In the genomic region with DNA sequence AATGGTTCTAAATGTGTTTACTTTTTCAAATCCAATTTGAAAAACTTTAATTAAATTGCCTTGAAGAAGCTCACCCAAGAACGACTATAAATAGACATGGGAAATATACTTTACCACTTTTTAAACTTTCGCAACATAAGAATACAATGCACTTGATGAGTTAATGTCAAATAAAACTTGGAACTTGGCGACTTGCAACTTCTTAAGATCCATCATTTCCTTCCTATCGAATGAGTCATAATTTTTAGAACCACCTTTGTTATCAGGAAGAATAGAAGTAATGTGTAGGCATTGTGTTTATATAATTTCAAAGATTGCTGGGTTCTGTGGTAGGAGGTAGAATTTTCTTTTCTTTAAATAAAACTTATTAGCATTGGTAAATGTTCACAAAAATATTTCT, we compare ENCODE assay signal across 15 cellular contexts.
DNase-seq lines count a peak whose midpoint lies in the region; ATAC-seq, FAIRE-seq and TF ChIP-seq lines count a peak whose summit lies in the region.
"Had no signal": no experiment of that assay in that cellular context is flagged by ENCODE, and none has a peak within 500 bp of the region (broad histone marks: within the 10 kb centered on the region; RNA-seq: fewer than 3 reads in every experiment).

No MANE protein-coding gene starts in this region.

- H3K36me3 ChIP-seq in A673 (ENCODE audit: insufficient read depth, low read length, poor library complexity, severe bottlenecking) (no peaks in the 10 kb centered on the region), endothelial cell of umbilical vein (ENCODE audit: control insufficient read depth in 2 of 2, extremely low read depth in 1 of 2, insufficient read depth in 2 of 2, low read length in 2 of 2) (no peaks in the 10 kb centered on the region)
- H3K36me3 ChIP-seq: BLaER1 treated with 17β-estradiol and CSF1 and Interleukin-3, amounts not matched to agents 10 nM and 100 nM had no signal

- H3K27ac Mint-ChIP-seq in type B pancreatic cell = no peak overlapping the region
- H3K27ac Mint-ChIP-seq: CD4-positive, CD25-positive, alpha-beta regulatory T cell had no signal

- BruUV-seq in A673 (replicated peaks; lab: Mats Ljungman, UMichigan) (no TSS peak), endothelial cell of umbilical vein (replicated peaks; lab: Mats Ljungman, UMichigan) (no TSS peak)

- no peaks in the 10 kb centered on the region for H3K79me2 ChIP-seq in endothelial cell of umbilical vein (ENCODE audit: control insufficient read depth, insufficient read depth, low read length)

- H3K9me3 Mint-ChIP-seq in type B pancreatic cell = no peaks in the 10 kb centered on the region

- dilution Hi-C loops in endothelial cell of umbilical vein (cut with MboI; ENCODE audit: extremely low pct_ligation_motif_present, low sequenced_read_pairs) = no loop called here

- CTCF ChIA-PET in A673 (lab: Charles Lee) = no interaction called here
- CTCF ChIA-PET in endothelial cell of umbilical vein (lab: Charles Lee) = interaction anchor here (1.1 kb wide), 1 partner anchor 32 kb away, joined by 4 read pairs; no protein-coding TSS in a partner anchor

- DNase-seq in A673 (ENCODE audit: low spot score) (peak; percentile 67), MV-4-11 (lab: John Stamatoyannopoulos, UW) (peak; percentile 4), endothelial cell of umbilical vein (ENCODE audit: low read depth, low spot score) (peak; percentile 49), putamen (ENCODE audit: low spot score) (peak; percentile 45), ecto neural progenitor cell (ENCODE audit: low spot score) (no peak), type B pancreatic cell (ENCODE audit: extremely low spot score, unreplicated experiment) (no peak)
- DNase-seq: ACHN; CD4-positive, CD25-positive, alpha-beta regulatory T cell; DMS53; GF-D8; GM23248; H7; IMR-90 had no signal

- POLR2A ChIA-PET in A673 (lab: Charles Lee; ENCODE audit: low non-redundant PET) (no interaction called here), endothelial cell of umbilical vein (lab: Charles Lee) (no interaction called here)

- peak; percentile 68 for FAIRE-seq in endothelial cell of umbilical vein (lab: Jason Lieb, UNC)

- H3K4me2 ChIP-seq in endothelial cell of umbilical vein (ENCODE audit: insufficient read depth, low read length) = no peak overlapping the region
- H3K4me2 ChIP-seq: BLaER1 treated with 17β-estradiol and CSF1 and Interleukin-3, amounts not matched to agents 10 nM and 100 nM had no signal

- H3K9me3 ChIP-seq in A673 (ENCODE audit: low read depth, low read length, poor library complexity, severe bottlenecking) = no peaks in the 10 kb centered on the region
- no peaks in the 10 kb centered on the region for H3K9me3 ChIP-seq in endothelial cell of umbilical vein (replicated peaks; ENCODE audit: control insufficient read depth, insufficient read depth, low read length)
- H3K9me3 ChIP-seq: BLaER1 treated with 17β-estradiol and CSF1 and Interleukin-3, amounts not matched to agents 10 nM and 100 nM had no signal

- TF ChIP-seq CTCF in A673 (conservative IDR thresholded peaks at IDR 0.05; ENCODE audit: low read depth, low read length) (no peak), endothelial cell of umbilical vein (IDR thresholded peaks at IDR 0.05; ENCODE audit: extremely low read depth in 1 of 2, insufficient read depth in 1 of 2, low read depth in 1 of 2, low read length in 2 of 2) (no peak), type B pancreatic cell (conservative IDR thresholded peaks at IDR 0.05) (no peak)

- peak overlapping the region; percentile 7 for H3K27ac ChIP-seq in A673 (ENCODE audit: low read depth, low read length, poor library complexity, severe bottlenecking)
- peak overlapping the region; percentile 36 for H3K27ac ChIP-seq in endothelial cell of umbilical vein (ENCODE audit: insufficient read depth, low read depth, low read length)
- H3K27ac ChIP-seq: BLaER1 treated with 17β-estradiol and CSF1 and Interleukin-3, amounts not matched to agents 10 nM and 100 nM; GM23248 had no signal

- H3K4me1 ChIP-seq in A673 (ENCODE audit: insufficient read depth, low read length, poor library complexity, severe bottlenecking) (peaks cover 20% of the 10 kb centered on the region), endothelial cell of umbilical vein (ENCODE audit: control insufficient read depth, extremely low read depth, insufficient read depth, low read length) (peaks cover 20% of the 10 kb centered on the region)

- H3K9me1 ChIP-seq in endothelial cell of umbilical vein (replicated peaks; ENCODE audit: control insufficient read depth, extremely low read depth, insufficient read depth, low read length) = no peaks in the 10 kb centered on the region

- no peaks in the 10 kb centered on the region for H3K27me3 ChIP-seq in A673 (replicated peaks; ENCODE audit: insufficient read depth, low read depth, low read length, poor library complexity)
- H3K27me3 ChIP-seq in endothelial cell of umbilical vein (ENCODE audit: control insufficient read depth in 2 of 2, insufficient read depth in 2 of 2, low read length in 2 of 2) = no peaks in the 10 kb centered on the region
- H3K27me3 ChIP-seq: BLaER1 treated with 17β-estradiol and CSF1 and Interleukin-3, amounts not matched to agents 10 nM and 100 nM had no signal

- H4K20me1 ChIP-seq in endothelial cell of umbilical vein (replicated peaks; ENCODE audit: control insufficient read depth, extremely low read depth, insufficient read depth, low read length) = no peaks in the 10 kb centered on the region
- H4K20me1 ChIP-seq: BLaER1 treated with 17β-estradiol and CSF1 and Interleukin-3, amounts not matched to agents 10 nM and 100 nM had no signal

- no peaks in the 10 kb centered on the region for H3K4me1 Mint-ChIP-seq in type B pancreatic cell (ENCODE audit: unreplicated experiment)
- H3K4me1 Mint-ChIP-seq: CD4-positive, CD25-positive, alpha-beta regulatory T cell had no signal

- ATAC-seq in GM18520 (IDR thresholded peaks at IDR 0.05; ENCODE audit: unreplicated experiment) = no peak

- no peak overlapping the region for H2AFZ ChIP-seq in endothelial cell of umbilical vein (ENCODE audit: low read depth, low read length)
- H2AFZ ChIP-seq: GM23248 had no signal

- H3K9ac ChIP-seq in endothelial cell of umbilical vein (replicated peaks; ENCODE audit: extremely low read depth, insufficient read depth, low read length) = no peak overlapping the region
- H3K9ac ChIP-seq: BLaER1 treated with 17β-estradiol and CSF1 and Interleukin-3, amounts not matched to agents 10 nM and 100 nM; GM23248 had no signal

- no peak overlapping the region for H3K4me3 Mint-ChIP-seq in type B pancreatic cell
- H3K4me3 Mint-ChIP-seq: CD4-positive, CD25-positive, alpha-beta regulatory T cell had no signal

- no peak for TF ChIP-seq POLR2A in endothelial cell of umbilical vein (IDR thresholded peaks at IDR 0.05; ENCODE audit: low read depth, low read length)

- intact Hi-C loops in A673 (cut with micrococcal nuclease; ENCODE audit: unreplicated experiment) (no loop called here), endothelial cell of umbilical vein (cut with micrococcal nuclease) (loop anchor here (2.0 kb wide), 1 partner anchor 142 kb away; no protein-coding TSS in a partner anchor)

- H3K36me3 Mint-ChIP-seq in type B pancreatic cell = no peaks in the 10 kb centered on the region
- H3K36me3 Mint-ChIP-seq: CD4-positive, CD25-positive, alpha-beta regulatory T cell had no signal

- no peaks in the 10 kb centered on the region for H3K27me3 Mint-ChIP-seq in type B pancreatic cell
- H3K27me3 Mint-ChIP-seq: CD4-positive, CD25-positive, alpha-beta regulatory T cell had no signal

- no peak overlapping the region for H3K4me3 ChIP-seq in A673 (ENCODE audit: low read depth, low read length, poor library complexity, severe bottlenecking)
- no peak overlapping the region for H3K4me3 ChIP-seq in endothelial cell of umbilical vein (replicated peaks in 1 of 3; ENCODE audit: insufficient read depth in 1 of 3, low read depth in 1 of 3, low read length in 3 of 3)
- H3K4me3 ChIP-seq: BLaER1 treated with 17β-estradiol and CSF1 and Interleukin-3, amounts not matched to agents 10 nM and 100 nM; GM23248 had no signal

TF ChIP-seq in endothelial cell of umbilical vein, 7 proteins besides CTCF, POLR2A, EP300 and RAD21:
- no peak for TF ChIP-seq MYC (IDR thresholded peaks at IDR 0.05; ENCODE audit: low read depth, low read length)
- peak; percentile 80 for TF ChIP-seq JUN (IDR thresholded peaks at IDR 0.05; ENCODE audit: borderline replicate concordance, insufficient read depth, insufficient read length, low read depth)
- TF ChIP-seq, protein P1, sequence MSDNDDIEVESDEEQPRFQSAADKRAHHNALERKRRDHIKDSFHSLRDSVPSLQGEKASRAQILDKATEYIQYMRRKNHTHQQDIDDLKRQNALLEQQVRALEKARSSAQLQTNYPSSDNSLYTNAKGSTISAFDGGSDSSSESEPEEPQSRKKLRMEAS (IDR thresholded peaks at IDR 0.05; ENCODE audit: insufficient read depth, insufficient read length) = no peak
- peak; percentile 73 for TF ChIP-seq FOS (IDR thresholded peaks at IDR 0.05; ENCODE audit: borderline replicate concordance, insufficient read depth, low read length)
- no peak for TF ChIP-seq POLR2AphosphoS5 (IDR thresholded peaks at IDR 0.05; ENCODE audit: insufficient read depth, low read depth, low read length)
- no peak for TF ChIP-seq EZH2 (IDR thresholded peaks at IDR 0.05; ENCODE audit: borderline replicate concordance, low read depth, low read length, severe bottlenecking)
- peak; percentile 5 for TF ChIP-seq GATA2 (IDR thresholded peaks at IDR 0.05; ENCODE audit: insufficient read depth, insufficient read length, low read depth, low read length)

Comparison
In these comparisons a context has a peak if more than half of its experiments do, and no peak if none do; other contexts are left out.
1. DNase-seq: peak in A673 (single experiment), MV-4-11 (single experiment), endothelial cell of umbilical vein (single experiment) and putamen (single experiment); none in ecto neural progenitor cell (single experiment) and type B pancreatic cell (single experiment).